22 cellular contexts compared by ENCODE assay signal in genomic region chr1:204730826-204731459, GRCh38. TPM values are rescaled to one million over a fixed set of nuclear protein-coding genes. Genes with fewer than 3 reads are reported as not detected.
DNase-seq lines count a peak whose midpoint lies in the region; ATAC-seq and TF ChIP-seq lines count a peak whose summit lies in the region.
"Had no signal": no experiment of that assay in that cellular context is flagged by ENCODE, and none has a peak within 500 bp of the region (broad histone marks: within the 10 kb centered on the region; RNA-seq: fewer than 3 reads in every experiment).

No MANE protein-coding gene starts in this region.

- ATAC-seq in GM21360 (IDR thresholded peaks at IDR 0.05; ENCODE audit: unreplicated experiment) (no peak), GM18867 (IDR thresholded peaks at IDR 0.05; ENCODE audit: unreplicated experiment) (no peak)
- ATAC-seq: A549; activated T-cell treated with anti-CD3 and anti-CD28 coated beads, Interleukin-2, amount 50 U/mL, for 4 hours; effector memory CD8-positive, alpha-beta T cell; GM12878; left cardiac atrium; naive thymus-derived CD4-positive, alpha-beta T cell; right cardiac atrium had no signal

- CTCF ChIA-PET in RWPE1 (lab: Yijun Ruan, JAX), result interaction anchor here (0.7 to 2.8 kb wide), 4 partner anchors 12 to 151 kb away, joined by 4 to 21 read pairs (median 6); no protein-coding TSS in a partner anchor

- no peak for TF ChIP-seq CTCF in RWPE1 (conservative IDR thresholded peaks at IDR 0.05; ENCODE audit: low read depth)

- H3K27ac ChIP-seq in RWPE1, result no peak overlapping the region

- POLR2A ChIA-PET in RWPE1 (lab: Yijun Ruan, JAX; ENCODE audit: low non-redundant PET), result no interaction called here

- DNase-seq in NCI-H2171 treated with DMSO at 0.1 percent for 48 hours (lab: John Stamatoyannopoulos, UW) (peak; percentile 53), NCI-H2171 (lab: John Stamatoyannopoulos, UW) (no peak), NCI-H2081 (lab: John Stamatoyannopoulos, UW) (peak; percentile 74 to 91), RWPE1 (ENCODE audit: low spot score) (peak; percentile 79), renal cortical epithelial cell (ENCODE audit: low read depth) (peak; percentile 79), AML-193 (lab: John Stamatoyannopoulos, UW) (no peak)
- DNase-seq: activated CD4-positive, alpha-beta memory T cell treated with anti-CD3 and anti-CD28 coated beads, Interleukin-2, amount 10 ng/mL, durations not matched to agents 7 days and 5 days; activated CD4-positive, CD25-positive, alpha-beta regulatory T cell; activated naive CD4-positive, alpha-beta T cell treated with anti-CD3 and anti-CD28 coated beads, Interleukin-2, amount 10 ng/mL, durations not matched to agents 7 days and 5 days; activated T-cell treated with anti-CD3 and anti-CD28 coated beads, Interleukin-2, amount 50 U/mL, for 4 hours; C1 segment of cervical spinal cord; effector memory CD8-positive, alpha-beta T cell; left cardiac atrium; naive thymus-derived CD4-positive, alpha-beta T cell; right cardiac atrium; RPMI8226; T-helper 9 cell had no signal

RNA-seq across cellular contexts. Expression of gene LRRN2, which starts 45.4 kb away (rescaled TPM):
- 0.35 and 8.1 TPM in 2 replicates for total RNA-seq in renal cortical epithelial cell
- total RNA-seq: activated T-cell treated with anti-CD3 and anti-CD28 coated beads, Interleukin-2, amount 50 U/mL, for 4 hours; glomerular endothelial cell; GM12878; naive thymus-derived CD4-positive, alpha-beta T cell had no signal

Comparison
In these comparisons a context has a peak if more than half of its experiments do, and no peak if none do; other contexts are left out.
1. DNase-seq: peak in NCI-H2171 treated with DMSO at 0.1 percent for 48 hours (single experiment), NCI-H2081 (2 of 2), RWPE1 (single experiment) and renal cortical epithelial cell (single experiment); none in NCI-H2171 (single experiment) and AML-193 (0 of 2).